Comparison of ENCODE assay signal across 9 cellular contexts in genomic region chr20:25319241-25320034, GRCh38.
DNase-seq lines count a peak whose midpoint lies in the region; ATAC-seq and TF ChIP-seq lines count a peak whose summit lies in the region.
"Had no signal": no experiment of that assay in that cellular context is flagged by ENCODE, and none has a peak within 500 bp of the region (broad histone marks: within the 10 kb centered on the region; RNA-seq: fewer than 3 reads in every experiment).

No MANE protein-coding gene starts in this region.

- peaks cover 4% of the 10 kb centered on the region; the same call in 1 of the 2 replicates for H3K79me2 ChIP-seq in OCI-LY3 (ENCODE audit: low read length)

- H3K27ac Mint-ChIP-seq in CD8-positive, alpha-beta memory T cell = peak overlapping the region in 3 of 8 donors; percentile 33 to 68 (median 54)
- H3K27ac Mint-ChIP-seq in Calu3 (ENCODE audit: unreplicated experiment) = no peak overlapping the region

- ATAC-seq in HG02840 (IDR thresholded peaks at IDR 0.05; ENCODE audit: low FRiP score, unreplicated experiment) (peak; percentile 18), GM18517 (IDR thresholded peaks at IDR 0.05; ENCODE audit: unreplicated experiment) (no peak)

- H3K4me1 ChIP-seq in OCI-LY3 (ENCODE audit: low read length) = peaks cover 23% of the 10 kb centered on the region
- H3K4me1 ChIP-seq in mucosa of rectum (ENCODE audit: control insufficient read depth in 2 of 2, insufficient read depth in 2 of 2, low read length in 2 of 2) = peaks cover 25 to 29% of the 10 kb centered on the region in 2 donors
- no peaks in the 10 kb centered on the region for H3K4me1 ChIP-seq in CD8-positive, alpha-beta memory T cell (ENCODE audit: insufficient read depth, low read length)

- intact Hi-C loops in Calu3 (cut with micrococcal nuclease; ENCODE audit: unreplicated experiment) = no loop called here

- peaks cover 14 to 36% (median 20%) of the 10 kb centered on the region in 3 donors for H3K4me1 Mint-ChIP-seq in CD8-positive, alpha-beta memory T cell
- H3K4me1 Mint-ChIP-seq in Calu3 (ENCODE audit: low read depth, unreplicated experiment) = no peaks in the 10 kb centered on the region

- DNase-seq in CD8-positive, alpha-beta memory T cell = no peak
- no peak for DNase-seq in Calu3
- DNase-seq in putamen (ENCODE audit: low spot score) = no peak

- H3K27ac ChIP-seq in OCI-LY3 (ENCODE audit: low read length) = peak overlapping the region; percentile 70
- H3K27ac ChIP-seq in mucosa of rectum (ENCODE audit: low read depth in 2 of 2, low read length in 2 of 2) = peak overlapping the region; percentile 32 to 63
- H3K27ac ChIP-seq in CD8-positive, alpha-beta memory T cell (ENCODE audit: low read depth, low read length) = no peak overlapping the region

- H3K9ac ChIP-seq in OCI-LY3 (ENCODE audit: low read length) = peak overlapping the region; percentile 41; the same call in 1 of the 2 replicates
- H3K9ac ChIP-seq in mucosa of rectum (ENCODE audit: low read depth in 1 of 2, low read length in 2 of 2) = no peak overlapping the region

- H3K4me3 ChIP-seq in OCI-LY3 (ENCODE audit: low read length) (peak overlapping the region; percentile 59), mucosa of rectum (ENCODE audit: low read length in 2 of 2) (no peak overlapping the region)
- no peak overlapping the region for H3K4me3 ChIP-seq in CD8-positive, alpha-beta memory T cell (ENCODE audit: low read length)

- H4K20me1 ChIP-seq in OCI-LY3 (ENCODE audit: insufficient read depth, low read length) = no peaks in the 10 kb centered on the region

- H3K27me3 Mint-ChIP-seq in CD8-positive, alpha-beta memory T cell = peaks cover 0 to 1% of the 10 kb centered on the region in 2 donors
- H3K27me3 Mint-ChIP-seq in Calu3 (ENCODE audit: unreplicated experiment) = no peaks in the 10 kb centered on the region
- H3K27me3 Mint-ChIP-seq: T-cell had no signal

- POLR2A ChIA-PET in CD8-positive, alpha-beta memory T cell (lab: Charles Lee) = no interaction called here

- no peak overlapping the region for H3K4me3 Mint-ChIP-seq in CD8-positive, alpha-beta memory T cell
- H3K4me3 Mint-ChIP-seq in Calu3 (ENCODE audit: low read depth, unreplicated experiment) = no peak overlapping the region
- H3K4me3 Mint-ChIP-seq: T-cell had no signal

- H3K36me3 Mint-ChIP-seq in CD8-positive, alpha-beta memory T cell = peaks cover 0 to 54% (median 17%) of the 10 kb centered on the region in 3 donors
- no peaks in the 10 kb centered on the region for H3K36me3 Mint-ChIP-seq in Calu3 (ENCODE audit: insufficient read depth, unreplicated experiment)

- no peaks in the 10 kb centered on the region for H3K9me3 ChIP-seq in OCI-LY3 (ENCODE audit: insufficient read depth, low read length)
- H3K9me3 ChIP-seq in mucosa of rectum (ENCODE audit: control insufficient read depth in 2 of 2, low read length in 2 of 2) = no peaks in the 10 kb centered on the region
- no peaks in the 10 kb centered on the region for H3K9me3 ChIP-seq in CD8-positive, alpha-beta memory T cell (ENCODE audit: low read length)

- CTCF ChIA-PET in CD8-positive, alpha-beta memory T cell (lab: Charles Lee) = no interaction called here
- CTCF ChIA-PET in Calu3 (lab: Charles Lee) = no interaction called here

- peak overlapping the region; percentile 84 for H3K4me2 ChIP-seq in OCI-LY3 (ENCODE audit: low read length)

- H3K9me3 Mint-ChIP-seq in CD8-positive, alpha-beta memory T cell = no peaks in the 10 kb centered on the region
- no peaks in the 10 kb centered on the region for H3K9me3 Mint-ChIP-seq in Calu3 (ENCODE audit: low read depth, unreplicated experiment)
- H3K9me3 Mint-ChIP-seq: T-cell had no signal

- no TSS peak for BruUV-seq in Calu3 (replicated peaks; lab: Mats Ljungman, UMichigan)

- no peak overlapping the region for H2AFZ ChIP-seq in OCI-LY3 (ENCODE audit: low read depth, low read length)

- TF ChIP-seq CTCF in GM12874 (IDR thresholded peaks at IDR 0.05; ENCODE audit: insufficient read depth, low read depth, low read length) (0 out of 2 replicates have a peak, but pooled peaks have one; percentile 10), OCI-LY3 (IDR thresholded peaks at IDR 0.05; ENCODE audit: low read depth, low read length) (peak; percentile 6; the same call in 1 of the 2 replicates), Calu3 (IDR thresholded peaks at IDR 0.05; ENCODE audit: unreplicated experiment) (no peak)

- peaks cover 13% of the 10 kb centered on the region for H3K36me3 ChIP-seq in OCI-LY3 (replicated peaks; ENCODE audit: low read depth, low read length)
- peaks cover 3 to 13% of the 10 kb centered on the region in 2 donors for H3K36me3 ChIP-seq in mucosa of rectum (ENCODE audit: control insufficient read depth in 2 of 2, insufficient read depth in 2 of 2, low read length in 2 of 2)
- no peaks in the 10 kb centered on the region for H3K36me3 ChIP-seq in CD8-positive, alpha-beta memory T cell (ENCODE audit: insufficient read depth, low read length)

- H3K27me3 ChIP-seq in OCI-LY3 (ENCODE audit: low read depth, low read length) = no peaks in the 10 kb centered on the region
- no peaks in the 10 kb centered on the region for H3K27me3 ChIP-seq in mucosa of rectum (ENCODE audit: control insufficient read depth in 2 of 2, insufficient read depth in 2 of 2, low read length in 2 of 2)
- H3K27me3 ChIP-seq in CD8-positive, alpha-beta memory T cell (ENCODE audit: insufficient read depth, low read length, poor library complexity, severe bottlenecking) = no peaks in the 10 kb centered on the region
